Comparison of ENCODE assay signal across 14 cellular contexts in genomic region chr1:229964281-229964680, GRCh38.
A peak's percentile ranks its signal among the peaks of the same experiment; 100 is the strongest.
DNase-seq lines count a peak whose midpoint lies in the region; TF ChIP-seq lines count a peak whose summit lies in the region.
"Had no signal": no experiment of that assay in that cellular context is flagged by ENCODE, and none has a peak within 500 bp of the region (broad histone marks: within the 10 kb centered on the region; RNA-seq: fewer than 3 reads in every experiment).

No MANE protein-coding gene starts in this region.

- no peaks in the 10 kb centered on the region for H3F3A ChIP-seq in GM23248 (ENCODE audit: insufficient read depth)

- H3K9me3 ChIP-seq in GM23248 (ENCODE audit: low read depth) = no peaks in the 10 kb centered on the region
- no peaks in the 10 kb centered on the region for H3K9me3 ChIP-seq in adrenal gland (replicated peaks in 1 of 3)
- H3K9me3 ChIP-seq: BLaER1 had no signal

- H3K27me3 ChIP-seq in GM23248 (replicated peaks; ENCODE audit: insufficient read depth) (no peaks in the 10 kb centered on the region), adrenal gland (peaks cover 9% of the 10 kb centered on the region)
- H3K27me3 ChIP-seq: BLaER1 had no signal

- H3K9me2 ChIP-seq in GM23248 (ENCODE audit: insufficient read depth) = no peaks in the 10 kb centered on the region

- no peak overlapping the region for H3K4me2 ChIP-seq in GM23248 (ENCODE audit: unreplicated experiment)
- H3K4me2 ChIP-seq: BLaER1 had no signal

- H3K4me1 ChIP-seq in GM23248 (ENCODE audit: insufficient read depth) (no peaks in the 10 kb centered on the region), adrenal gland (replicated peaks in 1 of 2) (no peaks in the 10 kb centered on the region)
- H3K4me1 ChIP-seq: BLaER1 had no signal

- no peak for TF ChIP-seq POLR2A in adrenal gland (IDR thresholded peaks at IDR 0.05)

- no peaks in the 10 kb centered on the region for H4K20me1 ChIP-seq in GM23248 (ENCODE audit: insufficient read depth)
- H4K20me1 ChIP-seq: BLaER1 had no signal

- H3K79me2 ChIP-seq in GM23248 (ENCODE audit: insufficient read depth) = no peaks in the 10 kb centered on the region

- no peaks in the 10 kb centered on the region for H3K36me3 ChIP-seq in GM23248 (ENCODE audit: low read depth)
- H3K36me3 ChIP-seq in adrenal gland (replicated peaks in 1 of 2) = no peaks in the 10 kb centered on the region
- H3K36me3 ChIP-seq: BLaER1 had no signal

- no peak for TF ChIP-seq CTCF in adrenal gland (IDR thresholded peaks at IDR 0.05)

- intact Hi-C loops in adrenal gland (cut with DNase I) = no loop called here

- H2AFZ ChIP-seq in GM23248 = no peak overlapping the region

- in situ Hi-C loops in GM23248 (cut with MboI) = no loop called here

- H3K27ac ChIP-seq in GM23248 (no peak overlapping the region), adrenal gland (no peak overlapping the region)
- H3K27ac ChIP-seq: BLaER1 had no signal

- peak; percentile 25 for DNase-seq in GM23248
- DNase-seq in astrocyte of the hippocampus (ENCODE audit: low read depth, low spot score) = peak; percentile 40
- DNase-seq in myocyte (ENCODE audit: low read depth) = peak; percentile 19
- DNase-seq in adrenal gland = no peak
- no peak for DNase-seq in NOMO-1 (lab: John Stamatoyannopoulos, UW; ENCODE audit: unreplicated experiment in 2 of 2)
- no peak for DNase-seq in NCI-H2171 (lab: John Stamatoyannopoulos, UW)
- DNase-seq: ACHN; CD4-positive, alpha-beta memory T cell; DMS153; DMS79; GF-D8; GOT3; H9 had no signal

- H3K9ac ChIP-seq in GM23248 = no peak overlapping the region
- H3K9ac ChIP-seq: BLaER1 had no signal

- 16 to 23% methylated on average over 2 of the region's 2 CpGs for WGBS in GM23248 (ENCODE audit: low coverage in 1 of 2, low lambda C conversion rate in 2 of 2, missing lambda C conversion rate in 2 of 2), 2 experiments
- WGBS in adrenal gland, 4 donors = 85 to 99% (median 93%) methylated on average over 2 of the region's 2 CpGs

- H3K4me3 ChIP-seq in GM23248 = no peak overlapping the region
- no peak overlapping the region for H3K4me3 ChIP-seq in adrenal gland
- H3K4me3 ChIP-seq: BLaER1 had no signal

Comparison
In these comparisons a context has a peak if more than half of its experiments do, and no peak if none do; other contexts are left out.
1. DNase-seq: peak in GM23248 (single experiment), astrocyte of the hippocampus (single experiment) and myocyte (single experiment); none in adrenal gland (0 of 7), NOMO-1 (0 of 2) and NCI-H2171 (single experiment).